Comparison of ENCODE assay signal across 8 cellular contexts in genomic region chr2:217653240-217653639, GRCh38.
DNase-seq lines count a peak whose midpoint lies in the region; ATAC-seq and TF ChIP-seq lines count a peak whose summit lies in the region.

No MANE protein-coding gene starts in this region.

- H3K27me3 Mint-ChIP-seq in CD4-positive, alpha-beta memory T cell: no peaks in the 10 kb centered on the region
- peaks cover 0 to 4% (median 3%) of the 10 kb centered on the region in 3 donors for H3K27me3 Mint-ChIP-seq in immature natural killer cell (ENCODE audit: low read depth in 3 of 3)
- H3K27me3 Mint-ChIP-seq in activated T-cell treated with anti-CD3 and anti-CD28 coated beads, Interleukin-2, amount 50 U/mL, for 4 hours (ENCODE audit: low read depth): peaks cover 3% of the 10 kb centered on the region

- intact Hi-C loops in CD4-positive, alpha-beta memory T cell (cut with micrococcal nuclease): no loop called here

- no peaks in the 10 kb centered on the region for H3K36me3 ChIP-seq in CD4-positive, alpha-beta memory T cell (ENCODE audit: insufficient read depth, low read length)

- H3K36me3 Mint-ChIP-seq in CD4-positive, alpha-beta memory T cell: no peaks in the 10 kb centered on the region
- no peaks in the 10 kb centered on the region for H3K36me3 Mint-ChIP-seq in immature natural killer cell
- H3K36me3 Mint-ChIP-seq in activated T-cell treated with anti-CD3 and anti-CD28 coated beads, Interleukin-2, amount 50 U/mL, for 4 hours (ENCODE audit: insufficient read depth): no peaks in the 10 kb centered on the region

- TF ChIP-seq CTCF in GM12873 (IDR thresholded peaks at IDR 0.05; ENCODE audit: insufficient read depth, low read depth, low read length, missing control alignments): peak; percentile 4

- no peaks in the 10 kb centered on the region for H3K9me3 ChIP-seq in CD4-positive, alpha-beta memory T cell (ENCODE audit: control insufficient read depth in 1 of 2, low read length in 2 of 2)

- DNase-seq in amniotic stem cell (lab: John Stamatoyannopoulos, UW) (peak; percentile 81), hepatic stellate cell (ENCODE audit: low spot score) (peak; percentile 79), NCI-H510A (lab: John Stamatoyannopoulos, UW) (no peak), immature natural killer cell (no peak)
- no peak for DNase-seq in CD4-positive, alpha-beta memory T cell
- no peak for DNase-seq in activated T-cell treated with anti-CD3 and anti-CD28 coated beads, Interleukin-2, amount 50 U/mL, for 4 hours

- peaks cover 0 to 3% (median 0%) of the 10 kb centered on the region in 4 donors for H3K4me1 Mint-ChIP-seq in CD4-positive, alpha-beta memory T cell
- no peaks in the 10 kb centered on the region for H3K4me1 Mint-ChIP-seq in immature natural killer cell
- H3K4me1 Mint-ChIP-seq in activated T-cell treated with anti-CD3 and anti-CD28 coated beads, Interleukin-2, amount 50 U/mL, for 4 hours (ENCODE audit: low read depth): no peaks in the 10 kb centered on the region

- no peak for ATAC-seq in activated T-cell treated with anti-CD3 and anti-CD28 coated beads, Interleukin-2, amount 50 U/mL, for 4 hours

- H3K27ac ChIP-seq in skin epidermis: peak overlapping the region in 13 of 21 experiments; percentile 0 to 80 (median 62)
- H3K27ac ChIP-seq in CD4-positive, alpha-beta memory T cell (ENCODE audit: low read depth, low read length): no peak overlapping the region

- H3K9me3 Mint-ChIP-seq in CD4-positive, alpha-beta memory T cell: peaks cover 0 to 2% (median 0%) of the 10 kb centered on the region in 8 donors
- no peaks in the 10 kb centered on the region for H3K9me3 Mint-ChIP-seq in immature natural killer cell
- H3K9me3 Mint-ChIP-seq in activated T-cell treated with anti-CD3 and anti-CD28 coated beads, Interleukin-2, amount 50 U/mL, for 4 hours: no peaks in the 10 kb centered on the region

- H3K4me3 Mint-ChIP-seq in CD4-positive, alpha-beta memory T cell: no peak overlapping the region
- H3K4me3 Mint-ChIP-seq in immature natural killer cell: no peak overlapping the region
- no peak overlapping the region for H3K4me3 Mint-ChIP-seq in activated T-cell treated with anti-CD3 and anti-CD28 coated beads, Interleukin-2, amount 50 U/mL, for 4 hours

- no peaks in the 10 kb centered on the region for H3K27me3 ChIP-seq in CD4-positive, alpha-beta memory T cell (ENCODE audit: insufficient read depth, low read length)

- no peak overlapping the region for H3K4me3 ChIP-seq in skin epidermis
- no peak overlapping the region for H3K4me3 ChIP-seq in CD4-positive, alpha-beta memory T cell (ENCODE audit: low read length in 2 of 2)

- POLR2A ChIA-PET in CD4-positive, alpha-beta memory T cell (lab: Charles Lee; ENCODE audit: partially characterized antibody): no interaction called here

- H3K27ac Mint-ChIP-seq in CD4-positive, alpha-beta memory T cell: no peak overlapping the region
- no peak overlapping the region for H3K27ac Mint-ChIP-seq in immature natural killer cell

- no peaks in the 10 kb centered on the region for H3K4me1 ChIP-seq in CD4-positive, alpha-beta memory T cell (ENCODE audit: insufficient read depth, low read length)

- CTCF ChIA-PET in CD4-positive, alpha-beta memory T cell (lab: Charles Lee; ENCODE audit: partially characterized antibody): no interaction called here

Comparison
In these comparisons a context has a peak if more than half of its experiments do, and no peak if none do; other contexts are left out.
1. DNase-seq: peak in amniotic stem cell (single experiment) and hepatic stellate cell (single experiment); none in NCI-H510A (single experiment), CD4-positive, alpha-beta memory T cell (0 of 5), immature natural killer cell (0 of 3) and activated T-cell treated with anti-CD3 and anti-CD28 coated beads, Interleukin-2, amount 50 U/mL, for 4 hours (single experiment).